Comparison of ENCODE assay signal across 33 cellular contexts in the genomic region with DNA sequence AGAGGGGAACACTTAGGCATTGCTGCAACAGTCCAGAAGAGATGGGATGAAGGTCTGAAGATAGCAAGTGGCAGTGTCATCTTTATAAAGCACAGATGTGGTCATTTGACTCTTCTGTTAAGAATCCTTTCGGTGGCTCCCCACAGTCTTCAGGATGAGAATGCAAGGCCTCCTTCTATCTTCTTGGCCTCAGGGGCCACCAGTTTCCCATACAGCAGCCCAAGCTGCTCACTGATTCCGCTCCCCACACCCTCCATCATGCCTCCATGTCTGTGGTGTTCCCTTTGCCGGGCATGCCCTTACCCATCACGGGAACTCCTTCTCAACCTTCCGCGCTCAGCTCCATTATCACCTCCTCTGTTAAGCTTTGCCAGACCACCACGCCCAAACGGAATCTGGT. TPM values are rescaled to one million over a fixed set of nuclear protein-coding genes. Genes with fewer than 3 reads are reported as not detected.
"Had no signal": no experiment of that assay in that cellular context is flagged by ENCODE, and none has a peak within 500 bp of the region (broad histone marks: within the 10 kb centered on the region; RNA-seq: fewer than 3 reads in every experiment).

No MANE protein-coding gene starts in this region.

- H3K27me3 ChIP-seq: body of pancreas had no signal

- ATAC-seq: activated CD4-positive, alpha-beta T cell treated with anti-CD3 and anti-CD28 coated beads for 36 hours; activated T-cell treated with anti-CD3 and anti-CD28 coated beads, Interleukin-2, amount 50 U/mL, for 72 hours; body of pancreas; gastroesophageal sphincter; T-helper 17 cell had no signal

- H3K4me1 Mint-ChIP-seq: activated CD4-positive, alpha-beta memory T cell treated with anti-CD3 and anti-CD28 coated beads, Interleukin-2, amount 10 ng/mL, durations not matched to agents 7 days and 5 days had no signal

- H3K9me3 ChIP-seq: body of pancreas, esophagus squamous epithelium had no signal

- H3K4me1 ChIP-seq: gastroesophageal sphincter had no signal

- H3K27ac ChIP-seq: body of pancreas, epithelial cell of prostate, gastroesophageal sphincter had no signal

- H3K9me3 Mint-ChIP-seq: activated CD4-positive, alpha-beta memory T cell treated with anti-CD3 and anti-CD28 coated beads, Interleukin-2, amount 10 ng/mL, durations not matched to agents 7 days and 5 days; activated CD4-positive, alpha-beta T cell treated with anti-CD3 and anti-CD28 coated beads, Interleukin-2, amount 10 ng/mL, durations not matched to agents 24 days and 14 days; activated T-cell treated with anti-CD3 and anti-CD28 coated beads, Interleukin-2, amount 50 U/mL, for 24 hours; activated T-cell treated with anti-CD3 and anti-CD28 coated beads, Interleukin-2, amount 50 U/mL, for 72 hours; T-helper 2 cell treated with Interferon-gamma antibody and Interleukin-4, amounts not matched to agents 5 μg/mL and 100 μg/mL, for 36 hours had no signal

- FAIRE-seq: colon, endometrium, endothelial cell of umbilical vein had no signal

- H3K36me3 ChIP-seq: esophagus squamous epithelium, gastroesophageal sphincter had no signal

- H3K4me3 ChIP-seq: body of pancreas, esophagus squamous epithelium, gastroesophageal sphincter had no signal

- DNase-seq: activated CD4-positive, alpha-beta memory T cell treated with anti-CD3 and anti-CD28 coated beads, Interleukin-2, amount 10 ng/mL, durations not matched to agents 7 days and 5 days; activated CD4-positive, alpha-beta T cell treated with anti-CD3 and anti-CD28 coated beads for 36 hours; activated CD4-positive, alpha-beta T cell treated with anti-CD3 and anti-CD28 coated beads, Interleukin-2, amount 10 ng/mL, durations not matched to agents 24 days and 14 days; activated CD4-positive, alpha-beta T cell treated with anti-CD3 and anti-CD28 coated beads, Interleukin-2, amount 50 U/mL, for 4 hours; activated CD4-positive, CD25-positive, alpha-beta regulatory T cell; activated CD4-positive, CD25-positive, alpha-beta regulatory T cell treated with anti-CD3 and anti-CD28 coated beads, Interleukin-2, amount 50 U/mL, for 72 hours; activated CD8-positive, alpha-beta memory T cell treated with anti-CD3 and anti-CD28 coated beads, Interleukin-2, amount 50 U/mL, for 48 hours; activated effector memory CD4-positive, alpha-beta T cell treated with Interleukin-2 at 50 U/mL for 16 hours; activated gamma-delta T cell treated with Interleukin-2 at 50 U/mL for 16 hours; activated naive CD4-positive, alpha-beta T cell treated with anti-CD3 and anti-CD28 coated beads, Interleukin-2, amount 50 U/mL, for 16 hours; activated naive CD4-positive, alpha-beta T cell treated with Interleukin-2 at 50 U/mL for 16 hours; activated T-cell treated with anti-CD3 and anti-CD28 coated beads for 4 hours; activated T-cell treated with anti-CD3 and anti-CD28 coated beads, Interleukin-2, amount 50 U/mL, for 24 hours; activated T-cell treated with anti-CD3 and anti-CD28 coated beads, Interleukin-2, amount 50 U/mL, for 72 hours; amniotic stem cell; anterior cingulate cortex; body of pancreas; caudate nucleus; cortex of kidney; effector CD8-positive, alpha-beta T cell; esophagus squamous epithelium; foreskin melanocyte; T-helper 1 cell; T-helper 17 cell; T1000 had no signal

- H3K4me3 Mint-ChIP-seq: activated CD4-positive, alpha-beta memory T cell treated with anti-CD3 and anti-CD28 coated beads, Interleukin-2, amount 10 ng/mL, durations not matched to agents 7 days and 5 days; activated CD4-positive, alpha-beta T cell treated with anti-CD3 and anti-CD28 coated beads for 36 hours; activated CD4-positive, alpha-beta T cell treated with anti-CD3 and anti-CD28 coated beads, Interleukin-2, amount 10 ng/mL, durations not matched to agents 24 days and 14 days; activated naive CD8-positive, alpha-beta T cell; activated T-cell treated with anti-CD3 and anti-CD28 coated beads, Interleukin-2, amount 50 U/mL, for 24 hours; activated T-cell treated with anti-CD3 and anti-CD28 coated beads, Interleukin-2, amount 50 U/mL, for 72 hours; T-helper 17 cell; T-helper 2 cell treated with Interferon-gamma antibody and Interleukin-4, amounts not matched to agents 5 μg/mL and 100 μg/mL, for 36 hours had no signal

- H3K36me3 Mint-ChIP-seq: activated naive CD8-positive, alpha-beta T cell had no signal

- H3K27me3 Mint-ChIP-seq: activated CD4-positive, alpha-beta T cell treated with anti-CD3 and anti-CD28 coated beads for 36 hours; activated naive CD8-positive, alpha-beta T cell; activated T-cell treated with anti-CD3 and anti-CD28 coated beads, Interleukin-2, amount 50 U/mL, for 24 hours had no signal

- H3K27ac Mint-ChIP-seq: activated CD4-positive, alpha-beta memory T cell treated with anti-CD3 and anti-CD28 coated beads, Interleukin-2, amount 10 ng/mL, durations not matched to agents 7 days and 5 days; activated CD4-positive, alpha-beta T cell treated with anti-CD3 and anti-CD28 coated beads for 36 hours; activated CD4-positive, alpha-beta T cell treated with anti-CD3 and anti-CD28 coated beads, Interleukin-2, amount 10 ng/mL, durations not matched to agents 24 days and 14 days; activated naive CD8-positive, alpha-beta T cell; activated T-cell treated with anti-CD3 and anti-CD28 coated beads, Interleukin-2, amount 50 U/mL, for 24 hours; activated T-cell treated with anti-CD3 and anti-CD28 coated beads, Interleukin-2, amount 50 U/mL, for 72 hours; T-helper 17 cell; T-helper 2 cell treated with Interferon-gamma antibody and Interleukin-4, amounts not matched to agents 5 μg/mL and 100 μg/mL, for 36 hours had no signal

RNA-seq across cellular contexts. Expression of a gene that starts 37.1 kb away (rescaled TPM):
- total RNA-seq: fibroblast of villous mesenchyme had no signal
